ENCODE assay signal across 15 cellular contexts in genomic region chr12:24360057-24360456, GRCh38.
DNase-seq lines count a peak whose midpoint lies in the region; ATAC-seq and TF ChIP-seq lines count a peak whose summit lies in the region.
"Had no signal": no experiment of that assay in that cellular context is flagged by ENCODE, and none has a peak within 500 bp of the region (broad histone marks: within the 10 kb centered on the region; RNA-seq: fewer than 3 reads in every experiment).

No MANE protein-coding gene starts in this region.

- no peak overlapping the region for H3K4me3 Mint-ChIP-seq in activated T-helper 1 cell treated with anti-CD3 and anti-CD28 coated beads, Interleukin-12 subunit alpha, Interleukin-12 subunit beta, Interleukin-2, Interleukin-4 antibody, amounts not matched to agents 30 ng/mL and 10 ng/mL and 1 ng/mL, durations not matched to agents 14 hours and 24 hours and 36 hours
- H3K4me3 Mint-ChIP-seq: stimulated activated naive CD8-positive, alpha-beta T cell treated with anti-CD3 and anti-CD28 coated beads, Interleukin-15, Interleukin-2, amounts not matched to agents 100 ng/mL and 50 ng/mL, for 24 hours; T-helper 17 cell; WTC11 had no signal

- H3F3A ChIP-seq in smooth muscle cell (ENCODE audit: low read depth): no peaks in the 10 kb centered on the region

- no peaks in the 10 kb centered on the region for H3K27me3 ChIP-seq in foreskin keratinocyte
- no peaks in the 10 kb centered on the region for H3K27me3 ChIP-seq in smooth muscle cell (ENCODE audit: low read depth)
- H3K27me3 ChIP-seq: body of pancreas had no signal

- peak overlapping the region; percentile 19 for H3K4me2 ChIP-seq in smooth muscle cell

- peaks cover 10% of the 10 kb centered on the region for H3K79me2 ChIP-seq in smooth muscle cell (ENCODE audit: low read depth)

- peak overlapping the region; percentile 41 for H3K9ac ChIP-seq in smooth muscle cell (ENCODE audit: low read depth)

- H3K27ac ChIP-seq in foreskin keratinocyte: no peak overlapping the region
- peak overlapping the region; percentile 70 for H3K27ac ChIP-seq in smooth muscle cell (ENCODE audit: low read depth)
- H3K27ac ChIP-seq: body of pancreas had no signal

- no peaks in the 10 kb centered on the region for H3K27me3 Mint-ChIP-seq in activated T-helper 1 cell treated with anti-CD3 and anti-CD28 coated beads, Interleukin-12 subunit alpha, Interleukin-12 subunit beta, Interleukin-2, Interleukin-4 antibody, amounts not matched to agents 30 ng/mL and 10 ng/mL and 1 ng/mL, durations not matched to agents 14 hours and 24 hours and 36 hours (ENCODE audit: insufficient read depth)
- H3K27me3 Mint-ChIP-seq: stimulated activated naive CD8-positive, alpha-beta T cell treated with anti-CD3 and anti-CD28 coated beads, Interleukin-15, Interleukin-2, amounts not matched to agents 100 ng/mL and 50 ng/mL, for 24 hours had no signal

- DNase-seq in NOMO-1 treated with DMSO at 0.1 percent for 48 hours (lab: John Stamatoyannopoulos, UW; ENCODE audit: unreplicated experiment): peak; percentile 56
- DNase-seq in NOMO-1 treated with dmso at 0.1 percent for 144 hours (lab: John Stamatoyannopoulos, UW; ENCODE audit: unreplicated experiment): no peak
- DNase-seq in NCI-H774 (lab: John Stamatoyannopoulos, UW): peak; percentile 55
- no peak for DNase-seq in foreskin keratinocyte
- no peak for DNase-seq in smooth muscle cell (lab: John Stamatoyannopoulos, UW; ENCODE audit: unreplicated experiment)
- no peak for DNase-seq in occipital lobe (lab: John Stamatoyannopoulos, UW)
- no peak for DNase-seq in activated T-helper 1 cell treated with anti-CD3 and anti-CD28 coated beads, Interleukin-12 subunit alpha, Interleukin-12 subunit beta, Interleukin-2, Interleukin-4 antibody, amounts not matched to agents 30 ng/mL and 10 ng/mL and 1 ng/mL, durations not matched to agents 14 hours and 24 hours and 36 hours (ENCODE audit: low spot score)
- DNase-seq: ACHN; activated effector memory CD4-positive, alpha-beta T cell treated with anti-CD3 and anti-CD28 coated beads, Interleukin-2, amount 50 U/mL, for 16 hours; body of pancreas; T-helper 17 cell had no signal

- H3K36me3 ChIP-seq in smooth muscle cell (ENCODE audit: low read depth): no peaks in the 10 kb centered on the region

- no peak overlapping the region for H3K27ac Mint-ChIP-seq in activated T-helper 1 cell treated with anti-CD3 and anti-CD28 coated beads, Interleukin-12 subunit alpha, Interleukin-12 subunit beta, Interleukin-2, Interleukin-4 antibody, amounts not matched to agents 30 ng/mL and 10 ng/mL and 1 ng/mL, durations not matched to agents 14 hours and 24 hours and 36 hours
- H3K27ac Mint-ChIP-seq: stimulated activated naive CD8-positive, alpha-beta T cell treated with anti-CD3 and anti-CD28 coated beads, Interleukin-15, Interleukin-2, amounts not matched to agents 100 ng/mL and 50 ng/mL, for 24 hours; T-helper 17 cell had no signal

- ATAC-seq in foreskin keratinocyte: no peak
- no peak for ATAC-seq in HG02571 (IDR thresholded peaks at IDR 0.05; ENCODE audit: unreplicated experiment)
- ATAC-seq: body of pancreas, esophagus mucosa, T-helper 17 cell, WTC11 had no signal

- 83% methylated on average over 1 of the region's 1 CpG for WGBS in smooth muscle cell (ENCODE audit: low lambda C conversion rate)

- no peaks in the 10 kb centered on the region for H3K4me1 Mint-ChIP-seq in activated T-helper 1 cell treated with anti-CD3 and anti-CD28 coated beads, Interleukin-12 subunit alpha, Interleukin-12 subunit beta, Interleukin-2, Interleukin-4 antibody, amounts not matched to agents 30 ng/mL and 10 ng/mL and 1 ng/mL, durations not matched to agents 14 hours and 24 hours and 36 hours (ENCODE audit: low read depth)
- H3K4me1 Mint-ChIP-seq: T-helper 17 cell had no signal

- no peaks in the 10 kb centered on the region for H4K20me1 ChIP-seq in smooth muscle cell (ENCODE audit: low read depth)

- H2AFZ ChIP-seq in smooth muscle cell (ENCODE audit: low read depth): no peak overlapping the region

- intact Hi-C loops in activated T-helper 1 cell treated with anti-CD3 and anti-CD28 coated beads, Interleukin-12 subunit alpha, Interleukin-12 subunit beta, Interleukin-2, Interleukin-4 antibody, amounts not matched to agents 30 ng/mL and 10 ng/mL and 1 ng/mL, durations not matched to agents 14 hours and 24 hours and 36 hours (cut with micrococcal nuclease): no loop called here

- H3K4me1 ChIP-seq in foreskin keratinocyte (no peaks in the 10 kb centered on the region), smooth muscle cell (ENCODE audit: low read depth) (peaks cover 34% of the 10 kb centered on the region)
- H3K4me1 ChIP-seq: body of pancreas had no signal

- H3K9me3 ChIP-seq in smooth muscle cell (replicated peaks; ENCODE audit: low read depth): no peaks in the 10 kb centered on the region
- H3K9me3 ChIP-seq: body of pancreas had no signal

- H3K36me3 Mint-ChIP-seq in activated T-helper 1 cell treated with anti-CD3 and anti-CD28 coated beads, Interleukin-12 subunit alpha, Interleukin-12 subunit beta, Interleukin-2, Interleukin-4 antibody, amounts not matched to agents 30 ng/mL and 10 ng/mL and 1 ng/mL, durations not matched to agents 14 hours and 24 hours and 36 hours (ENCODE audit: low read depth): no peaks in the 10 kb centered on the region
- H3K36me3 Mint-ChIP-seq: WTC11 had no signal

- TF ChIP-seq CTCF in foreskin keratinocyte (conservative IDR thresholded peaks at IDR 0.05) (peak; percentile 39), smooth muscle cell (IDR thresholded peaks at IDR 0.05; ENCODE audit: borderline replicate concordance, insufficient read depth, poor library complexity, severe bottlenecking) (peak; percentile 17)

- no peak overlapping the region for H3K4me3 ChIP-seq in smooth muscle cell
- H3K4me3 ChIP-seq: body of pancreas had no signal

- no peaks in the 10 kb centered on the region for H3K9me3 Mint-ChIP-seq in activated T-helper 1 cell treated with anti-CD3 and anti-CD28 coated beads, Interleukin-12 subunit alpha, Interleukin-12 subunit beta, Interleukin-2, Interleukin-4 antibody, amounts not matched to agents 30 ng/mL and 10 ng/mL and 1 ng/mL, durations not matched to agents 14 hours and 24 hours and 36 hours
- H3K9me3 Mint-ChIP-seq: stimulated activated naive CD8-positive, alpha-beta T cell treated with anti-CD3 and anti-CD28 coated beads, Interleukin-15, Interleukin-2, amounts not matched to agents 100 ng/mL and 50 ng/mL, for 24 hours; WTC11 had no signal

Comparison
In these comparisons a context has a peak if more than half of its experiments do, and no peak if none do; other contexts are left out.
1. DNase-seq: peak in NOMO-1 treated with DMSO at 0.1 percent for 48 hours (single experiment) and NCI-H774 (single experiment); none in NOMO-1 treated with dmso at 0.1 percent for 144 hours (single experiment), foreskin keratinocyte (0 of 2), smooth muscle cell (single experiment), occipital lobe (single experiment) and activated T-helper 1 cell treated with anti-CD3 and anti-CD28 coated beads, Interleukin-12 subunit alpha, Interleukin-12 subunit beta, Interleukin-2, Interleukin-4 antibody, amounts not matched to agents 30 ng/mL and 10 ng/mL and 1 ng/mL, durations not matched to agents 14 hours and 24 hours and 36 hours (single experiment).